27 cellular contexts compared by ENCODE assay signal in genomic region chr2:178827739-178828487, GRCh38. TPM values are rescaled to one million over a fixed set of nuclear protein-coding genes. Genes with fewer than 3 reads are reported as not detected.
A peak's percentile ranks its signal among the peaks of the same experiment; 100 is the strongest.
DNase-seq lines count a peak whose midpoint lies in the region; ATAC-seq and TF ChIP-seq lines count a peak whose summit lies in the region.
"Had no signal": no experiment of that assay in that cellular context is flagged by ENCODE, and none has a peak within 500 bp of the region (broad histone marks: within the 10 kb centered on the region; RNA-seq: fewer than 3 reads in every experiment).

No MANE protein-coding gene starts in this region.

- H3K27me3 ChIP-seq in heart right ventricle: no peaks in the 10 kb centered on the region
- H3K27me3 ChIP-seq in osteoblast (ENCODE audit: insufficient read depth, low read length): no peaks in the 10 kb centered on the region
- H3K27me3 ChIP-seq in GM23248 (replicated peaks; ENCODE audit: insufficient read depth): no peaks in the 10 kb centered on the region
- H3K27me3 ChIP-seq: body of pancreas had no signal

- H3F3A ChIP-seq in GM23248 (ENCODE audit: insufficient read depth): no peaks in the 10 kb centered on the region

- no peaks in the 10 kb centered on the region for H4K20me1 ChIP-seq in osteoblast (ENCODE audit: insufficient read depth, low read length)
- H4K20me1 ChIP-seq in GM23248 (ENCODE audit: insufficient read depth): no peaks in the 10 kb centered on the region

- no peaks in the 10 kb centered on the region for H3K9me2 ChIP-seq in GM23248 (ENCODE audit: insufficient read depth)

- ATAC-seq in Right ventricle myocardium superior (ENCODE audit: poor library complexity) (peak; percentile 22), heart right ventricle (peak in 5 of 8 donors; percentile 29 to 71 (median 56)), GM19463 (IDR thresholded peaks at IDR 0.05; ENCODE audit: unreplicated experiment) (no peak), HG03571 (IDR thresholded peaks at IDR 0.05; ENCODE audit: unreplicated experiment) (no peak)
- ATAC-seq: body of pancreas, PC-3 had no signal

- peaks cover 0 to 8% (median 0%) of the 10 kb centered on the region in 11 donors for H3K9me3 ChIP-seq in heart right ventricle
- H3K9me3 ChIP-seq in osteoblast (ENCODE audit: low read depth, low read length): no peaks in the 10 kb centered on the region
- no peaks in the 10 kb centered on the region for H3K9me3 ChIP-seq in GM23248 (ENCODE audit: low read depth)
- H3K9me3 ChIP-seq: body of pancreas had no signal

- H3K79me2 ChIP-seq in osteoblast (ENCODE audit: insufficient read depth, low read length) (no peaks in the 10 kb centered on the region), GM23248 (ENCODE audit: insufficient read depth) (no peaks in the 10 kb centered on the region)

- H2AFZ ChIP-seq in osteoblast (ENCODE audit: low read length): peak overlapping the region; percentile 76
- no peak overlapping the region for H2AFZ ChIP-seq in GM23248

- H3K9ac ChIP-seq in GM23248: no peak overlapping the region

- H3K27ac ChIP-seq in heart right ventricle (peak overlapping the region in 7 of 10 donors; percentile 3 to 79 (median 53)), osteoblast (ENCODE audit: low read depth, low read length) (peak overlapping the region; percentile 10), GM23248 (no peak overlapping the region)
- H3K27ac ChIP-seq: 22Rv1, body of pancreas, C4-2B, HL-60 had no signal

- in situ Hi-C loops in GM23248 (cut with MboI): no loop called here

- peaks cover 0 to 5% (median 0%) of the 10 kb centered on the region in 9 donors for H3K36me3 ChIP-seq in heart right ventricle
- no peaks in the 10 kb centered on the region for H3K36me3 ChIP-seq in osteoblast (ENCODE audit: insufficient read depth, low read length)
- no peaks in the 10 kb centered on the region for H3K36me3 ChIP-seq in GM23248 (ENCODE audit: low read depth)

- no peak for DNase-seq in Right ventricle myocardium superior
- no peak for DNase-seq in cardiac septum (ENCODE audit: low spot score)
- no peak for DNase-seq in heart right ventricle
- DNase-seq in osteoblast (ENCODE audit: insufficient read length, low spot score, missing footprints): no peak
- DNase-seq in GM03348 (ENCODE audit: low spot score): no peak
- DNase-seq in GM23248: no peak
- DNase-seq: activated CD4-positive, alpha-beta T cell treated with anti-CD3 and anti-CD28 coated beads for 4 hours; activated CD8-positive, alpha-beta memory T cell treated with anti-CD3 and anti-CD28 coated beads for 24 hours; activated effector memory CD4-positive, alpha-beta T cell treated with anti-CD3 and anti-CD28 coated beads, Interleukin-2, amount 50 U/mL, for 16 hours; body of pancreas; Calu3; DND-41; effector memory CD4-positive, alpha-beta T cell; hypothalamus; immature natural killer cell; Karpas-422; MV-4-11; naive B cell; nucleus accumbens; PC-3; SHP77; stimulated activated CD4-positive, alpha-beta T cell treated with anti-CD3 and anti-CD28 coated beads, Interleukin-2, amount 100 ng/mL, for 48 hours had no signal

- H3K4me3 ChIP-seq in heart right ventricle (peak overlapping the region in 3 of 10 donors; percentile 1 to 31 (median 11)), osteoblast (ENCODE audit: insufficient read depth, low read length) (peak overlapping the region; percentile 49), GM23248 (no peak overlapping the region)
- H3K4me3 ChIP-seq: body of pancreas had no signal

- H3K4me2 ChIP-seq in osteoblast (ENCODE audit: insufficient read depth, low read length) (peak overlapping the region; percentile 69), GM23248 (ENCODE audit: unreplicated experiment) (no peak overlapping the region)

- intact Hi-C loops in Right ventricle myocardium superior (cut with DNase I): no loop called here
- intact Hi-C loops in cardiac septum (cut with DNase I): loop anchor here (5.0 kb wide), 1 partner anchor 54 kb away; no protein-coding TSS in a partner anchor
- intact Hi-C loops in heart right ventricle (cut with DNase I): loop anchor here in 1 of 10 donors (2.0 kb wide), 1 partner anchor 33 kb away; no protein-coding TSS in a partner anchor

- H3K4me1 ChIP-seq in heart right ventricle (peaks cover 2 to 42% (median 31%) of the 10 kb centered on the region in 9 donors), osteoblast (ENCODE audit: insufficient read depth, low read length) (peaks cover 16% of the 10 kb centered on the region), GM23248 (ENCODE audit: insufficient read depth) (peaks cover 6% of the 10 kb centered on the region)
- H3K4me1 ChIP-seq: body of pancreas had no signal

- no peak for TF ChIP-seq CTCF in heart right ventricle (IDR thresholded peaks at IDR 0.05)
- no peak for TF ChIP-seq CTCF in osteoblast (IDR thresholded peaks at IDR 0.05; ENCODE audit: extremely low read depth, low read depth, low read length)

- 51 to 55% methylated on average over 9 of the region's 9 CpGs for WGBS in heart right ventricle, 2 donors
- WGBS in GM23248 (ENCODE audit: low coverage in 1 of 2, low lambda C conversion rate in 2 of 2, missing lambda C conversion rate in 2 of 2), 2 experiments: 69 to 75% methylated on average over 9 of the region's 9 CpGs

RNA-seq across cellular contexts. Expression of gene TTN, which starts 20.7 kb away (rescaled TPM):
- 3,113 TPM for total RNA-seq in Right ventricle myocardium superior
- total RNA-seq in cardiac septum: 4,176 TPM
- 1,000 to 10,000 TPM; 2,633 to 4,921 (median 3,995) TPM for total RNA-seq in heart right ventricle
- 100 to 1,000 TPM in 1 of 2 donors, 10 to 100 TPM in 1; 65.7 to 862 TPM for polyA plus RNA-seq in heart right ventricle
- total RNA-seq in osteoblast: under 0.01 TPM in 2 replicates
- total RNA-seq in GM23248 (2014; rRNA removed; shearing (Covaris generic)): not detected in 2 replicates
- 0.13 and 0.39 TPM in 2 replicates for polyA plus RNA-seq in GM23248 (2016; fragmentation: Nextera tagmentation; extraction: Ambion mirVana)

Comparison
In these comparisons a context has a peak if more than half of its experiments do, and no peak if none do; other contexts are left out.
1. ATAC-seq: peak in Right ventricle myocardium superior (single experiment) and heart right ventricle (5 of 8); none in GM19463 (single experiment) and HG03571 (single experiment).
2. RNA of gene TTN, which starts 20.7 kb away (total RNA-seq): 4,176 TPM in cardiac septum (single experiment), 2,633 to 4,921 TPM in heart right ventricle and 3,113 TPM in Right ventricle myocardium superior (single experiment); under 0.01 TPM in osteoblast and not detected in GM23248; every median in the first group is over 1,000 times any median in the second.